8 cellular contexts compared by ENCODE assay signal in the genomic region with DNA sequence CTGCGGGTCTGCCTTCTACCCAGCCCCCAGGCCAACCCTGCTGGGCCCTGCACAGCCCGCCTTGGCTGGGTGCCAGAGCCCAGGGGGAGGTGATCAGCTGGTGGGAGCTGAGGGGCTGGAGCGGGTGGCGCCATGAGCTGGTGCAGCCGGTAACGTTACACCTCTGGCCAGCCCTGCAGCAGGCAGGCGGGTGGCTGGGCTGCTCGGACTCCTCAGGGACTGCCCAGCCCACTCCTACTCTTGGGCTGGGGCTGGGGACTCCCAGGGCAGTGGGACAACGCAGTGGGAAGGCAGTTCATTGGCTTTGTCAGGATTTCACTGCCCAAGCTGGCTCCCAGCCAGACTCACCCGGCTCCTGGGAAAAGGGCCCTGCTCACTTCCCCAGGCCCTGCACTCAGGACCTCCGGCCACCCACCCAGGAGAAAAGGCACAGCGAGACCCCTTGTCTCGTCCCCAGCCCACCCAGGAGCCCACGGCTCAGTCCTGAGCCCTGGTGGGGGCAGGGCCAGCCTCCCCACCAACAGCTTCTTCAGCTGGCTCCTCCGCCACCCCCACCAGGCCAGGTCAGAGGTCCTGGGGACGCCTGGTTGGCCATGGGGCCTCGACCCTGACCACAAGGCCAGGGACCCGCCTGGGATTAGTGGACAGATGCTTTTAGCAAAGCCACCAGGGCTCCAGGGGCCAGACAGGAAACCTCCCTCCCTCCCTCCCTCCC. TPM values are rescaled to one million over a fixed set of nuclear protein-coding genes. Genes with fewer than 3 reads are reported as not detected.
DNase-seq lines count a peak whose midpoint lies in the region; ATAC-seq lines count a peak whose summit lies in the region.

No MANE protein-coding gene starts in this region.

- H3K9ac ChIP-seq in rectal smooth muscle tissue (ENCODE audit: low read length), result no peak overlapping the region

- H3K27ac Mint-ChIP-seq in activated T-cell treated with anti-CD3 and anti-CD28 coated beads, Interleukin-2, amount 50 U/mL, for 72 hours, result no peak overlapping the region

- H3K4me3 ChIP-seq in rectal smooth muscle tissue (ENCODE audit: low read length), result peak overlapping the region; percentile 58

- no peaks in the 10 kb centered on the region for H3K36me3 ChIP-seq in rectal smooth muscle tissue (ENCODE audit: control insufficient read depth, insufficient read depth, low read length)

- H3K36me3 Mint-ChIP-seq in activated T-cell treated with anti-CD3 and anti-CD28 coated beads, Interleukin-2, amount 50 U/mL, for 72 hours (ENCODE audit: insufficient read depth in 2 of 2), result no peaks in the 10 kb centered on the region

- H3K4me3 Mint-ChIP-seq in activated T-cell treated with anti-CD3 and anti-CD28 coated beads, Interleukin-2, amount 50 U/mL, for 72 hours, result no peak overlapping the region

- H3K27me3 ChIP-seq in rectal smooth muscle tissue (ENCODE audit: control insufficient read depth, insufficient read depth, low read length), result peaks cover 2% of the 10 kb centered on the region

- H3K9me3 Mint-ChIP-seq in activated T-cell treated with anti-CD3 and anti-CD28 coated beads, Interleukin-2, amount 50 U/mL, for 72 hours, result no peaks in the 10 kb centered on the region

- H3K27me3 Mint-ChIP-seq in activated T-cell treated with anti-CD3 and anti-CD28 coated beads, Interleukin-2, amount 50 U/mL, for 72 hours (ENCODE audit: low read depth), result peaks cover 14% of the 10 kb centered on the region

- DNase-seq in ELR (ENCODE audit: low read depth), result peak; percentile 26
- peak; percentile 86 to 94 for DNase-seq in NCI-H524 (lab: John Stamatoyannopoulos, UW)
- DNase-seq in epithelial cell of prostate (ENCODE audit: low read depth, low spot score), result no peak
- no peak for DNase-seq in LoVo (ENCODE audit: low spot score)
- no peak for DNase-seq in NAMALWA (ENCODE audit: low spot score)
- DNase-seq in activated T-cell treated with anti-CD3 and anti-CD28 coated beads, Interleukin-2, amount 50 U/mL, for 72 hours, result no peak
- no peak for DNase-seq in activated effector memory CD4-positive, alpha-beta T cell treated with Interleukin-2 at 50 U/mL for 16 hours

- no peak for ATAC-seq in activated T-cell treated with anti-CD3 and anti-CD28 coated beads, Interleukin-2, amount 50 U/mL, for 72 hours (replicated peaks in 1 of 2)

- no peaks in the 10 kb centered on the region for H3K4me1 Mint-ChIP-seq in activated T-cell treated with anti-CD3 and anti-CD28 coated beads, Interleukin-2, amount 50 U/mL, for 72 hours (ENCODE audit: low read depth)

- H3K4me1 ChIP-seq in rectal smooth muscle tissue (ENCODE audit: control insufficient read depth, insufficient read depth, low read length), result peaks cover 3% of the 10 kb centered on the region

- H3K27ac ChIP-seq in epithelial cell of prostate (peak overlapping the region; percentile 2), rectal smooth muscle tissue (ENCODE audit: low read depth, low read length) (no peak overlapping the region)

RNA-seq across cellular contexts. Expression of a gene that starts 1.0 kb away (rescaled TPM):
- total RNA-seq in activated T-cell treated with anti-CD3 and anti-CD28 coated beads, Interleukin-2, amount 50 U/mL, for 72 hours, result under 1 TPM in 1 of 2 donors, not detected in 1; 0.35 TPM

RNA-seq across cellular contexts. Expression of a gene that starts 31.3 kb away (rescaled TPM):
- 1 to 10 TPM; 4.6 to 6.7 TPM for total RNA-seq in activated T-cell treated with anti-CD3 and anti-CD28 coated beads, Interleukin-2, amount 50 U/mL, for 72 hours

RNA-seq across cellular contexts. Expression of a gene that starts 48.3 kb away (rescaled TPM):
- 10 to 100 TPM; 50.3 to 68.5 TPM for total RNA-seq in activated T-cell treated with anti-CD3 and anti-CD28 coated beads, Interleukin-2, amount 50 U/mL, for 72 hours

Comparison
In these comparisons a context has a peak if more than half of its experiments do, and no peak if none do; other contexts are left out.
1. DNase-seq: peak in ELR (single experiment) and NCI-H524 (2 of 2); none in epithelial cell of prostate (single experiment), LoVo (single experiment), NAMALWA (single experiment), activated T-cell treated with anti-CD3 and anti-CD28 coated beads, Interleukin-2, amount 50 U/mL, for 72 hours (0 of 2) and activated effector memory CD4-positive, alpha-beta T cell treated with Interleukin-2 at 50 U/mL for 16 hours (single experiment).